Comparison of ENCODE assay signal across 8 cellular contexts in the genomic region with DNA sequence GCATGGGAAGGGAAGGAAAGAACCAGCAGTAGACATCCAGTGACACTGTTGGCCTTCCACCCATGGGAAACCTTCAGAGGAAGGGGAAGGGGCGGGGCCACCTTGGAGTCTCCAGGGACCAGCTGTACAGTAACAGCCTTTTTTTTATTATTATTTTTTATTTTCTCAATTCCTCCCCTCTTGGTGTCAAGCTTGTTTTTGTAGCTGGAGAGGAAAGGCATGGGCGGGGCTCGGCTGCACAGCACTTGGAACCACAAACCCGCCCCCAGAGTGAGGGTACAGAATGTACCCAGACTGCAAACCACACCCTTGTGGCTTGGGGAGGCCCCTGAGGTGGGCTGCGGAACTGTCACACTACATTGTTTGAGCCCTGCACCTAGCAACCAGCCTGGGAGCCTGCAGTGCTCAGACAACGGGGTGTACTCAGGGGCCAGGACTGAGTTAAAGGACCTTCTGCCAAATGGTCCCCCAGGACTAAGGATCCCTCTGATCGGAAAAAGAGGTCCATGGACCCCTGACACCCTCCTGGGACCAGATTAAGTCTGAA. TPM values are rescaled to one million over a fixed set of nuclear protein-coding genes. Genes with fewer than 3 reads are reported as not detected.
DNase-seq lines count a peak whose midpoint lies in the region; ATAC-seq and TF ChIP-seq lines count a peak whose summit lies in the region.

No MANE protein-coding gene starts in this region.

- H3K9me3 ChIP-seq in fibroblast of lung (ENCODE audit: control insufficient read depth, insufficient read depth, low read depth, low read length): no peaks in the 10 kb centered on the region

- H3K4me3 ChIP-seq in fibroblast of lung (replicated peaks in 1 of 4; ENCODE audit: control extremely low read depth in 1 of 4, insufficient read depth in 1 of 4, low read depth in 3 of 4, low read length in 4 of 4) (peak overlapping the region in 1 of 4 experiments; percentile 90), skeletal muscle cell (ENCODE audit: low read depth, low read length) (peak overlapping the region; percentile 60)

- TF ChIP-seq CTCF in GM13977 (IDR thresholded peaks at IDR 0.05; ENCODE audit: extremely low read depth, insufficient read depth, missing control alignments) (no peak), fibroblast of lung (conservative IDR thresholded peaks at IDR 0.05 in 1 of 2, IDR thresholded peaks at IDR 0.05 in 1 of 2; ENCODE audit: low read depth in 1 of 2, low read length in 2 of 2) (no peak)

- H3K27me3 ChIP-seq in fibroblast of lung (ENCODE audit: control insufficient read depth, insufficient read depth, low read length): no peaks in the 10 kb centered on the region

- in situ Hi-C loops in GM13977 (cut with MboI; ENCODE audit: low pct_unique_long_range_greater_than_20kb, low sequenced_read_pairs, unreplicated experiment): no loop called here

- no peak overlapping the region for H2AFZ ChIP-seq in fibroblast of lung (ENCODE audit: low read length)

- peak overlapping the region; percentile 43 for H3K27ac ChIP-seq in fibroblast of lung (ENCODE audit: insufficient read depth, low read length)

- no peaks in the 10 kb centered on the region for H3K36me3 ChIP-seq in fibroblast of lung (ENCODE audit: control insufficient read depth, insufficient read depth, low read length)

- peak; percentile 90 for ATAC-seq in HG02642 (IDR thresholded peaks at IDR 0.05; ENCODE audit: poor library complexity, unreplicated experiment)
- no peak for ATAC-seq in SK-N-SH treated with all-trans-retinoic acid at 6 μM for 48 hours

- H4K20me1 ChIP-seq in fibroblast of lung (ENCODE audit: control insufficient read depth, extremely low read depth, insufficient read depth, low read length): no peaks in the 10 kb centered on the region

- H3K4me2 ChIP-seq in fibroblast of lung (ENCODE audit: extremely low read depth, insufficient read depth, low read length): no peak overlapping the region

- no peak overlapping the region for H3K9ac ChIP-seq in fibroblast of lung (ENCODE audit: insufficient read depth, low read length)

- peak; percentile 73 for DNase-seq in GM13977 (ENCODE audit: low spot score)
- peak; percentile 80 to 81 for DNase-seq in NOMO-1 (lab: John Stamatoyannopoulos, UW; ENCODE audit: unreplicated experiment in 2 of 2)
- DNase-seq in activated T-cell treated with anti-CD3 and anti-CD28 coated beads for 1 hour (ENCODE audit: low read depth): peak; percentile 74
- peak in 1 of 2 donors; percentile 94 for DNase-seq in fibroblast of lung (ENCODE audit: low read depth in 2 of 2)
- peak; percentile 93 for DNase-seq in skeletal muscle cell (ENCODE audit: low read depth)
- DNase-seq in DMS114 treated with DMSO at 0.1 percent for 48 hours (lab: John Stamatoyannopoulos, UW; ENCODE audit: unreplicated experiment): no peak

- peaks cover 11% of the 10 kb centered on the region for H3K4me1 ChIP-seq in fibroblast of lung (ENCODE audit: control insufficient read depth, extremely low read depth, insufficient read depth, low read length)

- H3K79me2 ChIP-seq in fibroblast of lung (ENCODE audit: control insufficient read depth, insufficient read depth, low read length): no peaks in the 10 kb centered on the region

TF ChIP-seq in SK-N-SH treated with all-trans-retinoic acid at 6 μM for 48 hours, 23 proteins besides CTCF, POLR2A, EP300 and RAD21 (continues in another document):
- TF ChIP-seq, protein P1, sequence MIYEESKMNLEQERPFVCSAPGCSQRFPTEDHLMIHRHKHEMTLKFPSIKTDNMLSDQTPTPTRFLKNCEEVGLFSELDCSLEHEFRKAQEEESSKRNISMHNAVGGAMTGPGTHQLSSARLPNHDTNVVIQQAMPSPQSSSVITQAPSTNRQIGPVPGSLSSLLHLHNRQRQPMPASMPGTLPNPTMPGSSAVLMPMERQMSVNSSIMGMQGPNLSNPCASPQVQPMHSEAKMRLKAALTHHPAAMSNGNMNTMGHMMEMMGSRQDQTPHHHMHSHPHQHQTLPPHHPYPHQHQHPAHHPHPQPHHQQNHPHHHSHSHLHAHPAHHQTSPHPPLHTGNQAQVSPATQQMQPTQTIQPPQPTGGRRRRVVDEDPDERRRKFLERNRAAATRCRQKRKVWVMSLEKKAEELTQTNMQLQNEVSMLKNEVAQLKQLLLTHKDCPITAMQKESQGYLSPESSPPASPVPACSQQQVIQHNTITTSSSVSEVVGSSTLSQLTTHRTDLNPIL (CRISPR knock-in tag; IDR thresholded peaks at IDR 0.05; ENCODE audit: low read depth): no peak
- no peak for TF ChIP-seq TCF4 (CRISPR knock-in tag; IDR thresholded peaks at IDR 0.05; ENCODE audit: borderline replicate concordance)
- TF ChIP-seq SNAI2 (CRISPR knock-in tag; IDR thresholded peaks at IDR 0.05): no peak
- TF ChIP-seq ZFP30 (CRISPR knock-in tag; IDR thresholded peaks at IDR 0.05): no peak
- TF ChIP-seq RARB (CRISPR knock-in tag; IDR thresholded peaks at IDR 0.05): no peak
- no peak for TF ChIP-seq PPARA (CRISPR knock-in tag; IDR thresholded peaks at IDR 0.05; ENCODE audit: borderline replicate concordance)
- no peak for TF ChIP-seq ARNTL (CRISPR knock-in tag; IDR thresholded peaks at IDR 0.05; ENCODE audit: borderline replicate concordance, low read depth)
- no peak for TF ChIP-seq CSDC2 (CRISPR knock-in tag; IDR thresholded peaks at IDR 0.05)
- no peak for TF ChIP-seq ZNF8 (CRISPR knock-in tag; IDR thresholded peaks at IDR 0.05)
- TF ChIP-seq ESRRG (CRISPR knock-in tag; IDR thresholded peaks at IDR 0.05): no peak
- TF ChIP-seq, protein P2, sequence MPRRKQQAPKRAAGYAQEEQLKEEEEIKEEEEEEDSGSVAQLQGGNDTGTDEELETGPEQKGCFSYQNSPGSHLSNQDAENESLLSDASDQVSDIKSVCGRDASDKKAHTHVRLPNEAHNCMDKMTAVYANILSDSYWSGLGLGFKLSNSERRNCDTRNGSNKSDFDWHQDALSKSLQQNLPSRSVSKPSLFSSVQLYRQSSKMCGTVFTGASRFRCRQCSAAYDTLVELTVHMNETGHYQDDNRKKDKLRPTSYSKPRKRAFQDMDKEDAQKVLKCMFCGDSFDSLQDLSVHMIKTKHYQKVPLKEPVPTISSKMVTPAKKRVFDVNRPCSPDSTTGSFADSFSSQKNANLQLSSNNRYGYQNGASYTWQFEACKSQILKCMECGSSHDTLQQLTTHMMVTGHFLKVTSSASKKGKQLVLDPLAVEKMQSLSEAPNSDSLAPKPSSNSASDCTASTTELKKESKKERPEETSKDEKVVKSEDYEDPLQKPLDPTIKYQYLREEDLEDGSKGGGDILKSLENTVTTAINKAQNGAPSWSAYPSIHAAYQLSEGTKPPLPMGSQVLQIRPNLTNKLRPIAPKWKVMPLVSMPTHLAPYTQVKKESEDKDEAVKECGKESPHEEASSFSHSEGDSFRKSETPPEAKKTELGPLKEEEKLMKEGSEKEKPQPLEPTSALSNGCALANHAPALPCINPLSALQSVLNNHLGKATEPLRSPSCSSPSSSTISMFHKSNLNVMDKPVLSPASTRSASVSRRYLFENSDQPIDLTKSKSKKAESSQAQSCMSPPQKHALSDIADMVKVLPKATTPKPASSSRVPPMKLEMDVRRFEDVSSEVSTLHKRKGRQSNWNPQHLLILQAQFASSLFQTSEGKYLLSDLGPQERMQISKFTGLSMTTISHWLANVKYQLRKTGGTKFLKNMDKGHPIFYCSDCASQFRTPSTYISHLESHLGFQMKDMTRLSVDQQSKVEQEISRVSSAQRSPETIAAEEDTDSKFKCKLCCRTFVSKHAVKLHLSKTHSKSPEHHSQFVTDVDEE (CRISPR knock-in tag; IDR thresholded peaks at IDR 0.05): no peak
- TF ChIP-seq BACH2 (CRISPR knock-in tag; IDR thresholded peaks at IDR 0.05; ENCODE audit: borderline replicate concordance): no peak
- TF ChIP-seq OSR1 (CRISPR knock-in tag; IDR thresholded peaks at IDR 0.05): no peak
- TF ChIP-seq, protein P3, sequence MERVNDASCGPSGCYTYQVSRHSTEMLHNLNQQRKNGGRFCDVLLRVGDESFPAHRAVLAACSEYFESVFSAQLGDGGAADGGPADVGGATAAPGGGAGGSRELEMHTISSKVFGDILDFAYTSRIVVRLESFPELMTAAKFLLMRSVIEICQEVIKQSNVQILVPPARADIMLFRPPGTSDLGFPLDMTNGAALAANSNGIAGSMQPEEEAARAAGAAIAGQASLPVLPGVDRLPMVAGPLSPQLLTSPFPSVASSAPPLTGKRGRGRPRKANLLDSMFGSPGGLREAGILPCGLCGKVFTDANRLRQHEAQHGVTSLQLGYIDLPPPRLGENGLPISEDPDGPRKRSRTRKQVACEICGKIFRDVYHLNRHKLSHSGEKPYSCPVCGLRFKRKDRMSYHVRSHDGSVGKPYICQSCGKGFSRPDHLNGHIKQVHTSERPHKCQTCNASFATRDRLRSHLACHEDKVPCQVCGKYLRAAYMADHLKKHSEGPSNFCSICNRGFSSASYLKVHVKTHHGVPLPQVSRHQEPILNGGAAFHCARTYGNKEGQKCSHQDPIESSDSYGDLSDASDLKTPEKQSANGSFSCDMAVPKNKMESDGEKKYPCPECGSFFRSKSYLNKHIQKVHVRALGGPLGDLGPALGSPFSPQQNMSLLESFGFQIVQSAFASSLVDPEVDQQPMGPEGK (CRISPR knock-in tag; IDR thresholded peaks at IDR 0.05; ENCODE audit: borderline replicate concordance): no peak
- TF ChIP-seq, protein P4, sequence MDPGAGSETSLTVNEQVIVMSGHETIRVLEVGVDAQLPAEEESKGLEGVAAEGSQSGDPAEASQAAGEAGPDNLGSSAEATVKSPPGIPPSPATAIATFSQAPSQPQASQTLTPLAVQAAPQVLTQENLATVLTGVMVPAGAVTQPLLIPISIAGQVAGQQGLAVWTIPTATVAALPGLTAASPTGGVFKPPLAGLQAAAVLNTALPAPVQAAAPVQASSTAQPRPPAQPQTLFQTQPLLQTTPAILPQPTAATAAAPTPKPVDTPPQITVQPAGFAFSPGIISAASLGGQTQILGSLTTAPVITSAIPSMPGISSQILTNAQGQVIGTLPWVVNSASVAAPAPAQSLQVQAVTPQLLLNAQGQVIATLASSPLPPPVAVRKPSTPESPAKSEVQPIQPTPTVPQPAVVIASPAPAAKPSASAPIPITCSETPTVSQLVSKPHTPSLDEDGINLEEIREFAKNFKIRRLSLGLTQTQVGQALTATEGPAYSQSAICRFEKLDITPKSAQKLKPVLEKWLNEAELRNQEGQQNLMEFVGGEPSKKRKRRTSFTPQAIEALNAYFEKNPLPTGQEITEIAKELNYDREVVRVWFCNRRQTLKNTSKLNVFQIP (CRISPR knock-in tag; IDR thresholded peaks at IDR 0.05; ENCODE audit: borderline replicate concordance, low read depth): no peak

RNA-seq across cellular contexts. Expression of a gene that starts 45.7 kb away (rescaled TPM):
- total RNA-seq in fibroblast of lung: 14.4 and 17.0 TPM in 2 replicates
- 56.8 and 104 TPM in 2 replicates for polyA plus RNA-seq in fibroblast of lung
- polyA plus RNA-seq in fibroblast of lung (2012): 44.9 and 76.6 TPM in 2 replicates
- polyA minus RNA-seq in fibroblast of lung (ENCODE audit: low replicate concordance): 34.6 and 42.2 TPM in 2 replicates
